37 cellular contexts compared by ENCODE assay signal in the genomic region with DNA sequence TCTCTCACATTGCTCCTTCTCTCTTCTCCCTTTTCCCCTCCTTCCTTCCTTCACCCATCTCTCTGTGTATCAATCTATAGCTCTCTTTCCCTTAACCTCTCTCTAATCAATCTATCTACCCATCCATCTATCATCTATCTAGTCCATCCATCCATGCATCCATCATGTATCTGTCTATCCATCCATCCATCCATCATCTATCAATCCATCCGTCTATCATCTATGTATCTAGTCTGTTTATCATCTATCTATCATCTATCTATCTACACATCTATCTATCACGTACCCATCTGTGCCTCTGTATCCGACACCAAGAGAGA.
"Had no signal": no experiment of that assay in that cellular context is flagged by ENCODE, and none has a peak within 500 bp of the region (broad histone marks: within the 10 kb centered on the region; RNA-seq: fewer than 3 reads in every experiment).

No MANE protein-coding gene starts in this region.

- H3K27ac Mint-ChIP-seq: activated B cell treated with CpG ODN at 0.5 μM for 24 hours; activated CD4-positive, alpha-beta memory T cell treated with anti-CD3 and anti-CD28 coated beads, Interleukin-2, amount 10 ng/mL, durations not matched to agents 7 days and 5 days; activated CD4-positive, alpha-beta T cell treated with anti-CD3 and anti-CD28 coated beads, Interleukin-2, amount 10 ng/mL, durations not matched to agents 24 days and 14 days; activated CD8-positive, alpha-beta memory T cell treated with anti-CD3 and anti-CD28 coated beads, Interleukin-2, amount 10 ng/mL, durations not matched to agents 7 days and 5 days; activated CD8-positive, alpha-beta T cell treated with anti-CD3 and anti-CD28 coated beads, Interleukin-2, amount 10 ng/mL, durations not matched to agents 7 days and 5 days; activated naive CD4-positive, alpha-beta T cell treated with anti-CD3 and anti-CD28 coated beads, Interleukin-2, amount 10 ng/mL, durations not matched to agents 7 days and 5 days; activated naive CD4-positive, alpha-beta T cell treated with anti-CD3 and anti-CD28 coated beads, Interleukin-2, amount 50 U/mL, for 24 hours; activated naive CD8-positive, alpha-beta T cell; activated naive CD8-positive, alpha-beta T cell treated with anti-CD3 and anti-CD28 coated beads, Interleukin-2, amount 10 ng/mL, durations not matched to agents 7 days and 5 days; activated naive CD8-positive, alpha-beta T cell treated with anti-CD3 and anti-CD28 coated beads, Interleukin-2, amount 50 U/mL, for 24 hours; activated T-cell treated with anti-CD3 and anti-CD28 coated beads, Interleukin-2, amount 50 U/mL, for 24 hours; activated T-helper 2 cell treated with anti-CD3 and anti-CD28 coated beads, Interferon-gamma antibody, Interleukin-2, Interleukin-4, amounts not matched to agents 10 μg/mL and 5 μg/mL and 100 μg/mL, durations not matched to agents 14 hours and 24 hours and 36 hours; brain; T-helper 1 cell treated with Interleukin-12 subunit alpha and Interleukin-12 subunit beta and Interleukin-4 antibody, amounts not matched to agents 30 μg/mL and 1 μg/mL, for 36 hours; T-helper 2 cell treated with Interferon-gamma antibody and Interleukin-4, amounts not matched to agents 5 μg/mL and 100 μg/mL, for 36 hours had no signal

- DNase-seq: activated B cell treated with CpG ODN at 0.5 μM for 24 hours; activated CD4-positive, alpha-beta memory T cell treated with anti-CD3 and anti-CD28 coated beads, Interleukin-2, amount 10 ng/mL, durations not matched to agents 7 days and 5 days; activated CD4-positive, alpha-beta T cell treated with anti-CD3 and anti-CD28 coated beads for 4 hours; activated CD4-positive, alpha-beta T cell treated with anti-CD3 and anti-CD28 coated beads, Interleukin-2, amount 10 ng/mL, durations not matched to agents 24 days and 14 days; activated CD4-positive, alpha-beta T cell treated with anti-CD3 and anti-CD28 coated beads, Interleukin-2, amount 50 U/mL, for 48 hours; activated CD4-positive, CD25-positive, alpha-beta regulatory T cell treated with anti-CD3 and anti-CD28 coated beads, Interleukin-2, amount 50 U/mL, for 72 hours; activated CD8-positive, alpha-beta memory T cell treated with anti-CD3 and anti-CD28 coated beads for 24 hours; activated CD8-positive, alpha-beta memory T cell treated with anti-CD3 and anti-CD28 coated beads, Interleukin-2, amount 10 ng/mL, durations not matched to agents 7 days and 5 days; activated CD8-positive, alpha-beta memory T cell treated with anti-CD3 and anti-CD28 coated beads, Interleukin-2, amount 50 U/mL, for 48 hours; activated CD8-positive, alpha-beta T cell treated with anti-CD3 and anti-CD28 coated beads, Interleukin-2, amount 10 ng/mL, durations not matched to agents 7 days and 5 days; activated effector memory CD4-positive, alpha-beta T cell treated with Interleukin-2 at 50 U/mL for 16 hours; activated gamma-delta T cell; activated naive CD4-positive, alpha-beta T cell treated with anti-CD3 and anti-CD28 coated beads, Interleukin-2, amount 10 ng/mL, durations not matched to agents 7 days and 5 days; activated naive CD4-positive, alpha-beta T cell treated with Interleukin-2 at 50 U/mL for 16 hours; activated naive CD8-positive, alpha-beta T cell treated with anti-CD3 and anti-CD28 coated beads, Interleukin-2, amount 10 ng/mL, durations not matched to agents 7 days and 5 days; activated naive CD8-positive, alpha-beta T cell treated with anti-CD3 and anti-CD28 coated beads, Interleukin-2, amount 50 U/mL, for 24 hours; activated T-cell treated with anti-CD3 and anti-CD28 coated beads, Interleukin-2, amount 50 U/mL, for 24 hours; activated T-cell treated with anti-CD3 and anti-CD28 coated beads, Interleukin-2, amount 50 U/mL, for 48 hours; amygdala; anterior cingulate cortex; caudate nucleus; cerebellar nuclear complex; T-helper 1 cell; T-helper 2 cell; T-helper 9 cell had no signal

- ATAC-seq: activated CD8-positive, alpha-beta memory T cell treated with anti-CD3 and anti-CD28 coated beads, Interleukin-2, amount 10 ng/mL, durations not matched to agents 7 days and 5 days; activated CD8-positive, alpha-beta T cell treated with anti-CD3 and anti-CD28 coated beads, Interleukin-2, amount 10 ng/mL, durations not matched to agents 7 days and 5 days; activated naive CD8-positive, alpha-beta T cell treated with anti-CD3 and anti-CD28 coated beads, Interleukin-2, amount 50 U/mL, for 24 hours had no signal

- FAIRE-seq: bronchial epithelial cell, TTC549 had no signal

- H3K9me3 Mint-ChIP-seq: activated B cell treated with CpG ODN at 0.5 μM for 24 hours had no signal

- H3K27me3 ChIP-seq: ascending aorta, cardiac muscle cell had no signal

- H3K27ac ChIP-seq: ascending aorta, cardiac muscle cell, VCaP had no signal

- H3K4me1 Mint-ChIP-seq: activated CD4-positive, alpha-beta memory T cell treated with anti-CD3 and anti-CD28 coated beads, Interleukin-2, amount 10 ng/mL, durations not matched to agents 7 days and 5 days; activated CD4-positive, alpha-beta T cell treated with anti-CD3 and anti-CD28 coated beads, Interleukin-2, amount 10 ng/mL, durations not matched to agents 24 days and 14 days; activated CD8-positive, alpha-beta memory T cell treated with anti-CD3 and anti-CD28 coated beads, Interleukin-2, amount 10 ng/mL, durations not matched to agents 7 days and 5 days; activated naive CD4-positive, alpha-beta T cell treated with anti-CD3 and anti-CD28 coated beads, Interleukin-2, amount 10 ng/mL, durations not matched to agents 7 days and 5 days; activated naive CD4-positive, alpha-beta T cell treated with anti-CD3 and anti-CD28 coated beads, Interleukin-2, amount 50 U/mL, for 24 hours; activated naive CD8-positive, alpha-beta T cell treated with anti-CD3 and anti-CD28 coated beads, Interleukin-2, amount 10 ng/mL, durations not matched to agents 7 days and 5 days; activated naive CD8-positive, alpha-beta T cell treated with anti-CD3 and anti-CD28 coated beads, Interleukin-2, amount 50 U/mL, for 24 hours; central memory CD8-positive, alpha-beta T cell had no signal

- H3K27me3 Mint-ChIP-seq: activated B cell treated with CpG ODN at 0.5 μM for 24 hours; activated CD4-positive, alpha-beta memory T cell treated with anti-CD3 and anti-CD28 coated beads, Interleukin-2, amount 10 ng/mL, durations not matched to agents 7 days and 5 days; activated CD4-positive, alpha-beta T cell treated with anti-CD3 and anti-CD28 coated beads, Interleukin-2, amount 10 ng/mL, durations not matched to agents 24 days and 14 days; activated CD8-positive, alpha-beta memory T cell treated with anti-CD3 and anti-CD28 coated beads, Interleukin-2, amount 10 ng/mL, durations not matched to agents 7 days and 5 days; activated naive CD4-positive, alpha-beta T cell treated with anti-CD3 and anti-CD28 coated beads, Interleukin-2, amount 10 ng/mL, durations not matched to agents 7 days and 5 days; activated naive CD4-positive, alpha-beta T cell treated with anti-CD3 and anti-CD28 coated beads, Interleukin-2, amount 50 U/mL, for 24 hours; activated naive CD8-positive, alpha-beta T cell; activated naive CD8-positive, alpha-beta T cell treated with anti-CD3 and anti-CD28 coated beads, Interleukin-2, amount 10 ng/mL, durations not matched to agents 7 days and 5 days; activated naive CD8-positive, alpha-beta T cell treated with anti-CD3 and anti-CD28 coated beads, Interleukin-2, amount 50 U/mL, for 24 hours; activated T-cell treated with anti-CD3 and anti-CD28 coated beads, Interleukin-2, amount 50 U/mL, for 24 hours; brain; central memory CD8-positive, alpha-beta T cell had no signal

- H3K36me3 Mint-ChIP-seq: activated CD8-positive, alpha-beta memory T cell treated with anti-CD3 and anti-CD28 coated beads, Interleukin-2, amount 10 ng/mL, durations not matched to agents 7 days and 5 days; activated naive CD4-positive, alpha-beta T cell treated with anti-CD3 and anti-CD28 coated beads, Interleukin-2, amount 10 ng/mL, durations not matched to agents 7 days and 5 days; activated naive CD8-positive, alpha-beta T cell treated with anti-CD3 and anti-CD28 coated beads, Interleukin-2, amount 10 ng/mL, durations not matched to agents 7 days and 5 days had no signal

- H3K36me3 ChIP-seq: ascending aorta, cardiac muscle cell had no signal

- H3K4me3 Mint-ChIP-seq: activated B cell treated with CpG ODN at 0.5 μM for 24 hours; activated CD4-positive, alpha-beta memory T cell treated with anti-CD3 and anti-CD28 coated beads, Interleukin-2, amount 10 ng/mL, durations not matched to agents 7 days and 5 days; activated CD4-positive, alpha-beta T cell treated with anti-CD3 and anti-CD28 coated beads, Interleukin-2, amount 10 ng/mL, durations not matched to agents 24 days and 14 days; activated CD8-positive, alpha-beta memory T cell treated with anti-CD3 and anti-CD28 coated beads, Interleukin-2, amount 10 ng/mL, durations not matched to agents 7 days and 5 days; activated CD8-positive, alpha-beta T cell treated with anti-CD3 and anti-CD28 coated beads, Interleukin-2, amount 10 ng/mL, durations not matched to agents 7 days and 5 days; activated naive CD4-positive, alpha-beta T cell treated with anti-CD3 and anti-CD28 coated beads, Interleukin-2, amount 10 ng/mL, durations not matched to agents 7 days and 5 days; activated naive CD4-positive, alpha-beta T cell treated with anti-CD3 and anti-CD28 coated beads, Interleukin-2, amount 50 U/mL, for 24 hours; activated naive CD8-positive, alpha-beta T cell; activated naive CD8-positive, alpha-beta T cell treated with anti-CD3 and anti-CD28 coated beads, Interleukin-2, amount 10 ng/mL, durations not matched to agents 7 days and 5 days; activated naive CD8-positive, alpha-beta T cell treated with anti-CD3 and anti-CD28 coated beads, Interleukin-2, amount 50 U/mL, for 24 hours; activated T-cell treated with anti-CD3 and anti-CD28 coated beads, Interleukin-2, amount 50 U/mL, for 24 hours; brain; central memory CD8-positive, alpha-beta T cell; T-helper 1 cell treated with Interleukin-12 subunit alpha and Interleukin-12 subunit beta and Interleukin-4 antibody, amounts not matched to agents 30 μg/mL and 1 μg/mL, for 36 hours; T-helper 2 cell treated with Interferon-gamma antibody and Interleukin-4, amounts not matched to agents 5 μg/mL and 100 μg/mL, for 36 hours had no signal

- H3K4me3 ChIP-seq: ascending aorta, cardiac muscle cell had no signal

- H3K4me1 ChIP-seq: ascending aorta had no signal
